17 cellular contexts compared by ENCODE assay signal in genomic region chr14:27929823-27930347, GRCh38.
DNase-seq lines count a peak whose midpoint lies in the region; TF ChIP-seq lines count a peak whose summit lies in the region.
"Had no signal": no experiment of that assay in that cellular context is flagged by ENCODE, and none has a peak within 500 bp of the region (broad histone marks: within the 10 kb centered on the region; RNA-seq: fewer than 3 reads in every experiment).

No MANE protein-coding gene starts in this region.

- H3K4me3 Mint-ChIP-seq in neural progenitor cell, result no peak overlapping the region
- H3K4me3 Mint-ChIP-seq in T-helper 2 cell treated with Interferon-gamma antibody and Interleukin-4, amounts not matched to agents 5 μg/mL and 100 μg/mL, for 36 hours, result no peak overlapping the region
- H3K4me3 Mint-ChIP-seq: CD4-positive, alpha-beta memory T cell had no signal

- H3K79me2 ChIP-seq in neural progenitor cell (ENCODE audit: low read depth), result no peaks in the 10 kb centered on the region

- H3K27ac ChIP-seq in neural progenitor cell (no peak overlapping the region), stomach (no peak overlapping the region)
- H3K27ac ChIP-seq: BLaER1, KMS-11 had no signal

- no peaks in the 10 kb centered on the region for H3K9me3 Mint-ChIP-seq in neural progenitor cell
- H3K9me3 Mint-ChIP-seq in T-helper 2 cell treated with Interferon-gamma antibody and Interleukin-4, amounts not matched to agents 5 μg/mL and 100 μg/mL, for 36 hours, result peaks cover 60% of the 10 kb centered on the region

- H3K36me3 ChIP-seq in neural progenitor cell (no peaks in the 10 kb centered on the region), stomach (no peaks in the 10 kb centered on the region)
- H3K36me3 ChIP-seq: BLaER1 had no signal

- no peak overlapping the region for H3K4me2 ChIP-seq in neural progenitor cell
- H3K4me2 ChIP-seq: BLaER1, KMS-11 had no signal

- H3K4me1 Mint-ChIP-seq in neural progenitor cell, result peaks cover 19% of the 10 kb centered on the region
- H3K4me1 Mint-ChIP-seq in T-helper 2 cell treated with Interferon-gamma antibody and Interleukin-4, amounts not matched to agents 5 μg/mL and 100 μg/mL, for 36 hours (ENCODE audit: low read depth), result no peaks in the 10 kb centered on the region
- H3K4me1 Mint-ChIP-seq: CD4-positive, alpha-beta memory T cell had no signal

- no peak for TF ChIP-seq CTCF in neural progenitor cell (IDR thresholded peaks at IDR 0.05)
- no peak for TF ChIP-seq CTCF in stomach (IDR thresholded peaks at IDR 0.05)

- H3K27me3 ChIP-seq in neural progenitor cell, result no peaks in the 10 kb centered on the region
- H3K27me3 ChIP-seq in stomach, result no peaks in the 10 kb centered on the region
- H3K27me3 ChIP-seq: BLaER1 had no signal

- no peaks in the 10 kb centered on the region for H3K27me3 Mint-ChIP-seq in neural progenitor cell (ENCODE audit: insufficient read depth, low read depth)
- no peaks in the 10 kb centered on the region for H3K27me3 Mint-ChIP-seq in T-helper 2 cell treated with Interferon-gamma antibody and Interleukin-4, amounts not matched to agents 5 μg/mL and 100 μg/mL, for 36 hours (ENCODE audit: low read depth)
- H3K27me3 Mint-ChIP-seq: CD4-positive, alpha-beta memory T cell had no signal

- peak; percentile 29 for DNase-seq in NCI-H1105 (lab: John Stamatoyannopoulos, UW)
- DNase-seq in NCI-H146 treated with DMSO at 0.1 percent for 48 hours (lab: John Stamatoyannopoulos, UW; ENCODE audit: unreplicated experiment), result peak; percentile 98
- peak; percentile 80 for DNase-seq in NCI-H2227 (lab: John Stamatoyannopoulos, UW; ENCODE audit: unreplicated experiment)
- no peak for DNase-seq in neural progenitor cell (ENCODE audit: low spot score)
- no peak for DNase-seq in T-helper 2 cell treated with Interferon-gamma antibody and Interleukin-4, amounts not matched to agents 5 μg/mL and 100 μg/mL, for 36 hours (ENCODE audit: low spot score)
- DNase-seq in posterior cingulate gyrus, result no peak
- no peak for DNase-seq in stomach
- DNase-seq: CD4-positive, alpha-beta memory T cell; IMR-90; NCI-H1417 treated with DMSO at 0.1 percent for 48 hours; NCI-H2107; NCI-H345; NCI-H524; SHP77; T-helper 2 cell had no signal

- no peak overlapping the region for H2AFZ ChIP-seq in neural progenitor cell (replicated peaks)

- H3K36me3 Mint-ChIP-seq in neural progenitor cell, result no peaks in the 10 kb centered on the region
- H3K36me3 Mint-ChIP-seq in T-helper 2 cell treated with Interferon-gamma antibody and Interleukin-4, amounts not matched to agents 5 μg/mL and 100 μg/mL, for 36 hours (ENCODE audit: low read depth), result no peaks in the 10 kb centered on the region
- H3K36me3 Mint-ChIP-seq: CD4-positive, alpha-beta memory T cell had no signal

- TF ChIP-seq POLR2A in stomach (IDR thresholded peaks at IDR 0.05), result no peak

- 60 to 86% (median 73%) methylated on average over 1 of the region's 1 CpG for WGBS in stomach, 5 donors

- no peaks in the 10 kb centered on the region for H4K20me1 ChIP-seq in neural progenitor cell (ENCODE audit: low read depth)
- H4K20me1 ChIP-seq: BLaER1 had no signal

- H3F3A ChIP-seq in neural progenitor cell (ENCODE audit: low read depth), result no peaks in the 10 kb centered on the region

- peaks cover 13% of the 10 kb centered on the region for H3K4me1 ChIP-seq in neural progenitor cell
- no peaks in the 10 kb centered on the region for H3K4me1 ChIP-seq in stomach
- H3K4me1 ChIP-seq: BLaER1 had no signal

- no peak for TF ChIP-seq EP300 in stomach (IDR thresholded peaks at IDR 0.05)

- H3K4me3 ChIP-seq in neural progenitor cell (no peak overlapping the region), stomach (no peak overlapping the region)
- H3K4me3 ChIP-seq: BLaER1 had no signal

- H3K9ac ChIP-seq in neural progenitor cell, result no peak overlapping the region
- H3K9ac ChIP-seq: BLaER1, KMS-11 had no signal

- peak overlapping the region; percentile 27 for H3K27ac Mint-ChIP-seq in neural progenitor cell
- H3K27ac Mint-ChIP-seq in T-helper 2 cell treated with Interferon-gamma antibody and Interleukin-4, amounts not matched to agents 5 μg/mL and 100 μg/mL, for 36 hours, result no peak overlapping the region
- H3K27ac Mint-ChIP-seq: CD4-positive, alpha-beta memory T cell had no signal

- H3K9me3 ChIP-seq in neural progenitor cell (ENCODE audit: low read depth) (no peaks in the 10 kb centered on the region), stomach (peaks cover 0 to 5% (median 0%) of the 10 kb centered on the region in 4 donors)
- H3K9me3 ChIP-seq: BLaER1 had no signal

- intact Hi-C loops in posterior cingulate gyrus (cut with DNase I), result no loop called here
- intact Hi-C loops in stomach (cut with DNase I; ENCODE audit: low total_unique reads), result no loop called here

Comparison
In these comparisons a context has a peak if more than half of its experiments do, and no peak if none do; other contexts are left out.
1. DNase-seq: peak in NCI-H1105 (single experiment), NCI-H146 treated with DMSO at 0.1 percent for 48 hours (single experiment) and NCI-H2227 (single experiment); none in neural progenitor cell (single experiment), T-helper 2 cell treated with Interferon-gamma antibody and Interleukin-4, amounts not matched to agents 5 μg/mL and 100 μg/mL, for 36 hours (single experiment), posterior cingulate gyrus (0 of 10) and stomach (single experiment).